ENCODE assay signal across 9 cellular contexts in the genomic region with DNA sequence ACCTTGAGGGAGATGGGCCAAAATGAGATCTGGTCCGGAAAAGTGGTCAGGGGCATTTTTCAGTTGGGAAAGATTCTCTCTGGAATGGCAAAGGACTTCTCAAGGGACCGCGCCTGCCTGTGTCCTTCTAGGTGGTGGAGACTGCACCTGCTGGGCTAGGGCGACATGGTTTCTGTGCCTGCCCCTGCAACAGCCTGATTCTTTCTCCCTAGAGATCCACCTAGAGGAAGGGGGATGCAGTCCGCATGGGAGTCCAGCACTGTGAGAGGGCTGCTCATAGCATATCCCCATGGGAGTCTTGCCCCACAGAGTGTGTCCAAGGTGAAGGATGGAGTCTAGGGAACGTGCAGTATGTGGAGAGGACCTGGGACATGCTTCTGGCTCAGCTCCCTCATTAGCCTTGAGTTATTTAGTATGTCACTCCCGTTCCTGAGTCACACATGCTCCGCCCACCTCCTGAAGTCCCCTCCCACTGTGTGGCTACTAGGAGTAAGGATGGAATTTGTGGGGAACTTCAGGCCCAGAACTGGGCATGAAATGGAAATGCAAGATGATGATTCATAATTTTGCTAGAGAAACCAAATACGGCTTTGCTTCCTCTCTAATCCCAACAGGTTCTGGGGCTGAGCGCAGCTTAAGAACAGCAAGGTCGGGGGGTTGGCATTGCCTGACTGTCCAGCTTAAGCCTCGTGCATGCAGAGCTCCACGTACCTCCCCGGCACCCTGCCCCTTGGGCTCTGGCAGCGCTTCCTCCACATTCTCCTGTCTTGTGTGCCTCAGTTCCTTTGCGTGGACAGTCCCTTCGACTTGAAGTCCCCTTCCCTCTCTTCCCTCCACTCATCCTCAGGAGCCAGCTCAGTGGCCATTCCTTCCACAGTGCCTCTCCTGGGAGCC. TPM values are rescaled to one million over a fixed set of nuclear protein-coding genes. Genes with fewer than 3 reads are reported as not detected.
DNase-seq lines count a peak whose midpoint lies in the region; ATAC-seq and TF ChIP-seq lines count a peak whose summit lies in the region.
"Had no signal": no experiment of that assay in that cellular context is flagged by ENCODE, and none has a peak within 500 bp of the region (broad histone marks: within the 10 kb centered on the region; RNA-seq: fewer than 3 reads in every experiment).

No MANE protein-coding gene starts in this region.

- no peaks in the 10 kb centered on the region for H3K9me2 ChIP-seq in hepatocyte (replicated peaks; ENCODE audit: insufficient read depth)

- no peak overlapping the region for H3K4me3 ChIP-seq in adrenal gland
- H3K4me3 ChIP-seq in hepatocyte, result no peak overlapping the region
- H3K4me3 ChIP-seq in stomach, result no peak overlapping the region

- no peaks in the 10 kb centered on the region for H3K79me1 ChIP-seq in H9 (ENCODE audit: insufficient read depth, low read depth, low read length, poor library complexity, severe bottlenecking)

- no peak overlapping the region for H3K18ac ChIP-seq in H9 (ENCODE audit: insufficient read length, low read depth, low read length)

- no CpG with 5 or more reads among the region's 17 CpGs for WGBS in H9 (ENCODE audit: extremely low coverage, insufficient read length, low lambda C conversion rate)
- 44 to 52% (median 47%) methylated on average over 10 to 17 of the region's 17 CpGs for WGBS in adrenal gland, 4 donors
- WGBS in hepatocyte (ENCODE audit: low lambda C conversion rate, missing lambda C conversion rate), result 75% methylated on average over 17 of the region's 17 CpGs
- WGBS in stomach, 5 donors, result 66 to 75% (median 72%) methylated on average over 17 of the region's 17 CpGs

- intact Hi-C loops in adrenal gland (cut with DNase I) (no loop called here), stomach (cut with DNase I; ENCODE audit: low total_unique reads) (no loop called here)

- CTCF ChIA-PET in HEK293T (lab: Yijun Ruan, JAX), result no interaction called here

- POLR2A ChIA-PET in HEK293T (lab: Yijun Ruan, JAX), result interaction anchor here (0.6 to 1.1 kb wide), 2 partner anchors 12 to 212 kb away, joined by 3 to 4 read pairs; no protein-coding TSS in a partner anchor

- H3K4ac ChIP-seq in H9 (ENCODE audit: low read depth, low read length), result no peak overlapping the region

- H3K23me2 ChIP-seq in H9 (ENCODE audit: insufficient read length, low read depth, low read length, poor library complexity, severe bottlenecking), result no peaks in the 10 kb centered on the region

- peak overlapping the region in 2 of 3 experiments; percentile 41 to 85; a peak in 2 of 7 replicates for H3K27ac Mint-ChIP-seq in H9

- H4K91ac ChIP-seq in H9 (ENCODE audit: insufficient read length, low read depth, low read length), result no peak overlapping the region

- H3K36me3 Mint-ChIP-seq in H9 (ENCODE audit: insufficient read depth in 1 of 3, low read depth in 3 of 3), result no peaks in the 10 kb centered on the region

- no peak overlapping the region for H3K23ac ChIP-seq in H9 (ENCODE audit: insufficient read length, low read depth, low read length)

- no peak overlapping the region for H2BK20ac ChIP-seq in H9 (ENCODE audit: low read depth, low read length, poor library complexity, severe bottlenecking)

- H4K5ac ChIP-seq in H9 (ENCODE audit: insufficient read length, low read depth, low read length), result no peak overlapping the region

- no peak overlapping the region for H3T11ph ChIP-seq in H9 (ENCODE audit: low read length)

- H3K27me3 ChIP-seq in H9 (ENCODE audit: insufficient read depth, low read length) (no peaks in the 10 kb centered on the region), adrenal gland (no peaks in the 10 kb centered on the region), hepatocyte (no peaks in the 10 kb centered on the region), stomach (peaks cover 0 to 24% (median 4%) of the 10 kb centered on the region in 3 donors)

- no peak overlapping the region for H2BK5ac ChIP-seq in H9 (ENCODE audit: insufficient read length, low read length)

- ATAC-seq in GM21367 (IDR thresholded peaks at IDR 0.05; ENCODE audit: unreplicated experiment), result no peak

- peaks cover 2% of the 10 kb centered on the region; the same call in 1 of the 2 replicates for H3K4me1 ChIP-seq in H9 (ENCODE audit: insufficient read depth, low read length)
- H3K4me1 ChIP-seq in adrenal gland (replicated peaks in 1 of 2), result peaks cover 24 to 27% of the 10 kb centered on the region in 2 donors
- peaks cover 19% of the 10 kb centered on the region for H3K4me1 ChIP-seq in hepatocyte (ENCODE audit: insufficient read depth)
- H3K4me1 ChIP-seq in stomach, result peaks cover 9 to 30% (median 19%) of the 10 kb centered on the region in 4 donors
- H3K4me1 ChIP-seq: parathyroid adenoma had no signal

- TF ChIP-seq POLR2A in adrenal gland (IDR thresholded peaks at IDR 0.05) (peak in 1 of 2 donors; percentile 68), stomach (IDR thresholded peaks at IDR 0.05) (no peak)

- no peak overlapping the region for H2AFZ ChIP-seq in H9 (ENCODE audit: low read length)
- no peak overlapping the region for H2AFZ ChIP-seq in hepatocyte
- H2AFZ ChIP-seq: parathyroid adenoma had no signal

- H3K4me2 ChIP-seq in H9 (ENCODE audit: insufficient read depth, insufficient read length, low read length) (peak overlapping the region; percentile 17), hepatocyte (no peak overlapping the region)

- TF ChIP-seq EP300 in stomach (IDR thresholded peaks at IDR 0.05), result no peak

- no peak overlapping the region; the same call in 1 of the 2 replicates for H3K14ac ChIP-seq in H9 (ENCODE audit: insufficient read depth, low read length)

- H4K20me1 ChIP-seq in H9 (ENCODE audit: control insufficient read depth, insufficient read depth, insufficient read length) (no peaks in the 10 kb centered on the region), hepatocyte (ENCODE audit: insufficient read depth, poor library complexity, severe bottlenecking) (no peaks in the 10 kb centered on the region)

- peaks cover 37 to 48% of the 10 kb centered on the region in 2 experiments for H3K4me1 Mint-ChIP-seq in H9

- H3K27ac ChIP-seq in H9 (ENCODE audit: insufficient read length, low read depth, low read length) (no peak overlapping the region), adrenal gland (peak overlapping the region; percentile 82 to 96 (median 88)), hepatocyte (peak overlapping the region; percentile 6), stomach (peak overlapping the region in 3 of 5 donors; percentile 13 to 46 (median 15))
- H3K27ac ChIP-seq: parathyroid adenoma had no signal

- H3K9me3 ChIP-seq in H9 (ENCODE audit: control insufficient read depth, low read depth, low read length) (no peaks in the 10 kb centered on the region), adrenal gland (replicated peaks in 1 of 3) (no peaks in the 10 kb centered on the region), hepatocyte (ENCODE audit: low read depth) (no peaks in the 10 kb centered on the region), stomach (peaks cover 0 to 7% (median 6%) of the 10 kb centered on the region in 4 donors)

- no peak overlapping the region for H2BK12ac ChIP-seq in H9 (ENCODE audit: insufficient read length, low read depth, low read length)

- peaks cover 4% of the 10 kb centered on the region for H3K27me3 Mint-ChIP-seq in H9 (ENCODE audit: low read depth)

- H3K36me3 ChIP-seq in adrenal gland (replicated peaks in 1 of 2) (no peaks in the 10 kb centered on the region), hepatocyte (replicated peaks; ENCODE audit: insufficient read depth, low read depth) (no peaks in the 10 kb centered on the region), stomach (no peaks in the 10 kb centered on the region)

- H2BK15ac ChIP-seq in H9 (ENCODE audit: low read depth, low read length), result no peak overlapping the region

- H3K9ac ChIP-seq in H9 (ENCODE audit: extremely low read depth, insufficient read length, low read length), result no peak overlapping the region
- H3K9ac ChIP-seq: parathyroid adenoma had no signal

- no peak overlapping the region for H2AK5ac ChIP-seq in H9 (ENCODE audit: insufficient read length, low read length)

- no peak overlapping the region for H4K8ac ChIP-seq in H9 (replicated peaks; ENCODE audit: insufficient read length, low read depth, low read length)

- H3K79me2 ChIP-seq in H9 (ENCODE audit: insufficient read depth, low read length) (no peaks in the 10 kb centered on the region), hepatocyte (no peaks in the 10 kb centered on the region)
- H3K79me2 ChIP-seq: parathyroid adenoma had no signal

- peak; percentile 64 for DNase-seq in H9
- DNase-seq in adrenal gland, result peak; percentile 90 to 96 (median 95)
- DNase-seq in hepatocyte (ENCODE audit: low spot score), result peak; percentile 74
- peak; percentile 31 for DNase-seq in stomach
- no peak for DNase-seq in activated CD4-positive, alpha-beta T cell treated with anti-CD3 and anti-CD28 coated beads for 48 hours
- no peak for DNase-seq in HEK293T (ENCODE audit: extremely low spot score)
- DNase-seq in HuH-7.5 (ENCODE audit: low spot score), result no peak

- no peaks in the 10 kb centered on the region for H3K9me3 Mint-ChIP-seq in H9

- H3K56ac ChIP-seq in H9 (ENCODE audit: insufficient read length, low read depth, low read length), result no peak overlapping the region

- H2BK120ac ChIP-seq in H9 (ENCODE audit: low read depth, low read length, poor library complexity, severe bottlenecking), result no peak overlapping the region

- H3K4me3 Mint-ChIP-seq in H9, result no peak overlapping the region

- no peak for TF ChIP-seq CTCF in H9 (conservative IDR thresholded peaks at IDR 0.05)
- TF ChIP-seq CTCF in adrenal gland (IDR thresholded peaks at IDR 0.05), result no peak
- TF ChIP-seq CTCF in hepatocyte (IDR thresholded peaks at IDR 0.05; ENCODE audit: poor library complexity), result no peak
- no peak for TF ChIP-seq CTCF in stomach (IDR thresholded peaks at IDR 0.05)

TF ChIP-seq in HEK293T, 16 proteins besides CTCF, POLR2A, EP300 and RAD21 (continues in another document):
- TF ChIP-seq CTBP1 (IDR thresholded peaks at IDR 0.05; ENCODE audit: borderline replicate concordance) (no peak), ELF4 (IDR thresholded peaks at IDR 0.05) (no peak), ZNF384 (IDR thresholded peaks at IDR 0.05) (no peak), FOXA1 (IDR thresholded peaks at IDR 0.05) (no peak), SP1 (IDR thresholded peaks at IDR 0.05) (no peak), ARNT (IDR thresholded peaks at IDR 0.05) (no peak)
- TF ChIP-seq, protein P1, sequence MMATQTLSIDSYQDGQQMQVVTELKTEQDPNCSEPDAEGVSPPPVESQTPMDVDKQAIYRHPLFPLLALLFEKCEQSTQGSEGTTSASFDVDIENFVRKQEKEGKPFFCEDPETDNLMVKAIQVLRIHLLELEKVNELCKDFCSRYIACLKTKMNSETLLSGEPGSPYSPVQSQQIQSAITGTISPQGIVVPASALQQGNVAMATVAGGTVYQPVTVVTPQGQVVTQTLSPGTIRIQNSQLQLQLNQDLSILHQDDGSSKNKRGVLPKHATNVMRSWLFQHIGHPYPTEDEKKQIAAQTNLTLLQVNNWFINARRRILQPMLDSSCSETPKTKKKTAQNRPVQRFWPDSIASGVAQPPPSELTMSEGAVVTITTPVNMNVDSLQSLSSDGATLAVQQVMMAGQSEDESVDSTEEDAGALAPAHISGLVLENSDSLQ (IDR thresholded peaks at IDR 0.05), result no peak

RNA-seq across cellular contexts. Expression of a gene that starts 35.0 kb away (rescaled TPM):
- total RNA-seq in H9 (2021) (2.2 and 2.3 TPM in 2 replicates), adrenal gland (1 to 10 TPM; 2.0 to 4.8 (median 3.9) TPM), hepatocyte (1.5 and 1.6 TPM in 2 replicates), stomach (not detected)
- polyA plus RNA-seq in adrenal gland (1 to 10 TPM in 2 of 3 donors, under 1 TPM in 1; 0.97 to 1.3 (median 1.2) TPM), hepatocyte (0.95 and 2.3 TPM in 2 replicates), stomach (under 1 TPM in 2 of 3 donors, not detected in 1; 0.06 to 0.31 TPM)

Comparison
In these comparisons a context has a peak if more than half of its experiments do, and no peak if none do; other contexts are left out.
1. DNase-seq: peak in H9 (single experiment), adrenal gland (7 of 7), hepatocyte (single experiment) and stomach (single experiment); none in activated CD4-positive, alpha-beta T cell treated with anti-CD3 and anti-CD28 coated beads for 48 hours (single experiment), HEK293T (single experiment) and HuH-7.5 (single experiment).